ENCODE assay signal across 18 cellular contexts in the genomic region with DNA sequence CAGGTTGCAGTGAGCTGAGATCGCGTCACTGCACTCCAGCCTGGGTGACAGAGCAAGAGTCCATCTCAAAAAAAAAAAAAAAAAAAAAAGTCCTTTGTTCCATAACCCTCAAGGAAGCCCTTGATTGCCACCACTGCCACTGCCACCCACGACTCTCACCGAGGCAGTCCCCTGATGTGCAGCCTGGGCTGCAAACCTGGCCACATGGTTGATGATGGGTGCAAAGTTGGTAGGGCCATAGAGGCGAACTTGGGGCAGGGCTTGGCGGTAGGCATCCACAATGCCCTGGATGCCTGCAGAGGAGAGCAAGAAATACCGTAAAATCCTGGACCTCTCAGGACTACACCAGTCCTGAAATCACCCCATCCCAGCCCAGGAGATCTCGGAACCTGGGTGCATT. TPM values are rescaled to one million over a fixed set of nuclear protein-coding genes. Genes with fewer than 3 reads are reported as not detected.
DNase-seq lines count a peak whose midpoint lies in the region; ATAC-seq and TF ChIP-seq lines count a peak whose summit lies in the region.
"Had no signal": no experiment of that assay in that cellular context is flagged by ENCODE, and none has a peak within 500 bp of the region (broad histone marks: within the 10 kb centered on the region; RNA-seq: fewer than 3 reads in every experiment).

No MANE protein-coding gene starts in this region.

- no peaks in the 10 kb centered on the region for H3K4me1 Mint-ChIP-seq in WTC11
- H3K4me1 Mint-ChIP-seq in T-helper 2 cell treated with Interferon-gamma antibody and Interleukin-4, amounts not matched to agents 5 μg/mL and 100 μg/mL, for 36 hours (ENCODE audit: low read depth): no peaks in the 10 kb centered on the region

- WGBS in heart right ventricle, 2 donors: 95 to 98% methylated on average over 7 to 8 of the region's 8 CpGs

- H3K4me3 ChIP-seq in right atrium auricular region (no peak overlapping the region), heart right ventricle (no peak overlapping the region)
- H3K4me3 ChIP-seq: BLaER1 treated with 17β-estradiol and CSF1 and Interleukin-3, amounts not matched to agents 10 nM and 100 nM had no signal

- peaks cover 59% of the 10 kb centered on the region for H3K36me3 Mint-ChIP-seq in WTC11
- H3K36me3 Mint-ChIP-seq in T-helper 2 cell treated with Interferon-gamma antibody and Interleukin-4, amounts not matched to agents 5 μg/mL and 100 μg/mL, for 36 hours (ENCODE audit: low read depth): peaks cover 37% of the 10 kb centered on the region

- intact Hi-C loops in heart right ventricle (cut with DNase I): no loop called here

- H3K27ac Mint-ChIP-seq in WTC11: peak overlapping the region; percentile 57
- H3K27ac Mint-ChIP-seq in T-helper 2 cell treated with Interferon-gamma antibody and Interleukin-4, amounts not matched to agents 5 μg/mL and 100 μg/mL, for 36 hours: no peak overlapping the region
- H3K27ac Mint-ChIP-seq: CD8-positive, alpha-beta T cell had no signal

- peak; percentile 5 for DNase-seq in right atrium auricular region (ENCODE audit: low spot score)
- DNase-seq in heart right ventricle: no peak
- DNase-seq in WTC11 (ENCODE audit: low spot score): no peak
- DNase-seq in epithelial cell of prostate (ENCODE audit: low read depth, low spot score): no peak
- DNase-seq in ureter (ENCODE audit: low spot score): peak; percentile 30
- no peak for DNase-seq in COLO668 (lab: John Stamatoyannopoulos, UW; ENCODE audit: unreplicated experiment)
- DNase-seq in T-helper 2 cell treated with Interferon-gamma antibody and Interleukin-4, amounts not matched to agents 5 μg/mL and 100 μg/mL, for 36 hours (ENCODE audit: low spot score): no peak
- DNase-seq: GOT3, KBM-7, NCI-H1105 treated with DMSO at 0.1 percent for 48 hours, NCI-H1694, NCI-H2081 treated with DMSO at 0.1 percent for 48 hours, NCI-H446 treated with DMSO at 0.1 percent for 48 hours, NCI-H69 had no signal

- H3K9me3 Mint-ChIP-seq in WTC11: peaks cover 4% of the 10 kb centered on the region; the same call in 1 of the 2 replicates
- no peaks in the 10 kb centered on the region for H3K9me3 Mint-ChIP-seq in T-helper 2 cell treated with Interferon-gamma antibody and Interleukin-4, amounts not matched to agents 5 μg/mL and 100 μg/mL, for 36 hours
- H3K9me3 Mint-ChIP-seq: CD8-positive, alpha-beta T cell had no signal

- POLR2A ChIA-PET in WTC11 (lab: Charles Lee): interaction anchor here (0.9 kb wide), 1 partner anchor 9 kb away, joined by 4 read pairs; no protein-coding TSS in a partner anchor

- H3K27me3 ChIP-seq in right atrium auricular region (no peaks in the 10 kb centered on the region), heart right ventricle (no peaks in the 10 kb centered on the region)
- H3K27me3 ChIP-seq: BLaER1 treated with 17β-estradiol and CSF1 and Interleukin-3, amounts not matched to agents 10 nM and 100 nM had no signal

- TF ChIP-seq CTCF in right atrium auricular region (IDR thresholded peaks at IDR 0.05) (no peak), heart right ventricle (IDR thresholded peaks at IDR 0.05) (no peak), WTC11 (IDR thresholded peaks at IDR 0.05) (no peak)

- H3K36me3 ChIP-seq in right atrium auricular region: peaks cover 70% of the 10 kb centered on the region
- peaks cover 0 to 90% (median 59%) of the 10 kb centered on the region in 9 donors for H3K36me3 ChIP-seq in heart right ventricle

- no peaks in the 10 kb centered on the region for H3K9me3 ChIP-seq in right atrium auricular region
- no peaks in the 10 kb centered on the region for H3K9me3 ChIP-seq in heart right ventricle
- H3K9me3 ChIP-seq: BLaER1 treated with 17β-estradiol and CSF1 and Interleukin-3, amounts not matched to agents 10 nM and 100 nM had no signal

- no peaks in the 10 kb centered on the region for H3K27me3 Mint-ChIP-seq in WTC11 (ENCODE audit: low read depth)
- no peaks in the 10 kb centered on the region for H3K27me3 Mint-ChIP-seq in T-helper 2 cell treated with Interferon-gamma antibody and Interleukin-4, amounts not matched to agents 5 μg/mL and 100 μg/mL, for 36 hours (ENCODE audit: low read depth)

- no peak overlapping the region for H3K4me3 Mint-ChIP-seq in WTC11
- H3K4me3 Mint-ChIP-seq in T-helper 2 cell treated with Interferon-gamma antibody and Interleukin-4, amounts not matched to agents 5 μg/mL and 100 μg/mL, for 36 hours: no peak overlapping the region
- H3K4me3 Mint-ChIP-seq: CD8-positive, alpha-beta T cell had no signal

- H3K4me1 ChIP-seq in right atrium auricular region: no peaks in the 10 kb centered on the region
- no peaks in the 10 kb centered on the region for H3K4me1 ChIP-seq in heart right ventricle
- H3K4me1 ChIP-seq: BLaER1 treated with 17β-estradiol and CSF1 and Interleukin-3, amounts not matched to agents 10 nM and 100 nM had no signal

- no peak overlapping the region for H3K27ac ChIP-seq in right atrium auricular region
- no peak overlapping the region for H3K27ac ChIP-seq in heart right ventricle
- peak overlapping the region; percentile 44 for H3K27ac ChIP-seq in epithelial cell of prostate
- H3K27ac ChIP-seq: BLaER1 treated with 17β-estradiol and CSF1 and Interleukin-3, amounts not matched to agents 10 nM and 100 nM had no signal

- ATAC-seq in heart right ventricle (no peak), WTC11 (no peak)
- ATAC-seq: CD8-positive, alpha-beta T cell; Panc1; Right ventricle myocardium inferior had no signal

- CTCF ChIA-PET in WTC11 (lab: Charles Lee): interaction anchor here (1.0 kb wide), 1 partner anchor 8 kb away, joined by 4 read pairs; no protein-coding TSS in a partner anchor

TF ChIP-seq in WTC11, 78 proteins besides CTCF, POLR2A, EP300 and RAD21:
- no peak for TF ChIP-seq NFATC4 (CRISPR knock-in tag; IDR thresholded peaks at IDR 0.05)
- no peak for TF ChIP-seq SMAD3 (CRISPR knock-in tag; IDR thresholded peaks at IDR 0.05; ENCODE audit: borderline replicate concordance)
- no peak for TF ChIP-seq ZNF263 (CRISPR knock-in tag; IDR thresholded peaks at IDR 0.05; ENCODE audit: low read depth)
- no peak for TF ChIP-seq CBFB (CRISPR knock-in tag; IDR thresholded peaks at IDR 0.05; ENCODE audit: low read depth)
- TF ChIP-seq, protein P1, sequence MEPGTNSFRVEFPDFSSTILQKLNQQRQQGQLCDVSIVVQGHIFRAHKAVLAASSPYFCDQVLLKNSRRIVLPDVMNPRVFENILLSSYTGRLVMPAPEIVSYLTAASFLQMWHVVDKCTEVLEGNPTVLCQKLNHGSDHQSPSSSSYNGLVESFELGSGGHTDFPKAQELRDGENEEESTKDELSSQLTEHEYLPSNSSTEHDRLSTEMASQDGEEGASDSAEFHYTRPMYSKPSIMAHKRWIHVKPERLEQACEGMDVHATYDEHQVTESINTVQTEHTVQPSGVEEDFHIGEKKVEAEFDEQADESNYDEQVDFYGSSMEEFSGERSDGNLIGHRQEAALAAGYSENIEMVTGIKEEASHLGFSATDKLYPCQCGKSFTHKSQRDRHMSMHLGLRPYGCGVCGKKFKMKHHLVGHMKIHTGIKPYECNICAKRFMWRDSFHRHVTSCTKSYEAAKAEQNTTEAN (CRISPR knock-in tag; IDR thresholded peaks at IDR 0.05): no peak
- no peak for TF ChIP-seq CREM (CRISPR knock-in tag; IDR thresholded peaks at IDR 0.05)
- TF ChIP-seq, protein P2, sequence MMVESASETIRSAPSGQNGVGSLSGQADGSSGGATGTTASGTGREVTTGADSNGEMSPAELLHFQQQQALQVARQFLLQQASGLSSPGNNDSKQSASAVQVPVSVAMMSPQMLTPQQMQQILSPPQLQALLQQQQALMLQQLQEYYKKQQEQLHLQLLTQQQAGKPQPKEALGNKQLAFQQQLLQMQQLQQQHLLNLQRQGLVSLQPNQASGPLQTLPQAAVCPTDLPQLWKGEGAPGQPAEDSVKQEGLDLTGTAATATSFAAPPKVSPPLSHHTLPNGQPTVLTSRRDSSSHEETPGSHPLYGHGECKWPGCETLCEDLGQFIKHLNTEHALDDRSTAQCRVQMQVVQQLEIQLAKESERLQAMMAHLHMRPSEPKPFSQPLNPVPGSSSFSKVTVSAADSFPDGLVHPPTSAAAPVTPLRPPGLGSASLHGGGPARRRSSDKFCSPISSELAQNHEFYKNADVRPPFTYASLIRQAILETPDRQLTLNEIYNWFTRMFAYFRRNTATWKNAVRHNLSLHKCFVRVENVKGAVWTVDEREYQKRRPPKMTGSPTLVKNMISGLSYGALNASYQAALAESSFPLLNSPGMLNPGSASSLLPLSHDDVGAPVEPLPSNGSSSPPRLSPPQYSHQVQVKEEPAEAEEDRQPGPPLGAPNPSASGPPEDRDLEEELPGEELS (CRISPR knock-in tag; IDR thresholded peaks at IDR 0.05): no peak
- TF ChIP-seq SP1 (CRISPR knock-in tag; conservative IDR thresholded peaks at IDR 0.05): no peak

RNA-seq across cellular contexts. Expression of a gene that starts 11.5 kb away (rescaled TPM):
- 1 to 10 TPM; 4.6 to 5.5 TPM for total RNA-seq in right atrium auricular region
- 10 to 100 TPM in 1 of 10 donors, 1 to 10 TPM in 9; 2.7 to 11.7 (median 4.1) TPM for total RNA-seq in heart right ventricle
- 1 to 10 TPM; 4.4 to 8.7 TPM for polyA plus RNA-seq in heart right ventricle
- total RNA-seq in WTC11 (2021): 3.5 to 8.6 TPM (median 8.4 TPM) in 3 replicates
- total RNA-seq in ureter: 18.4 TPM

RNA-seq across cellular contexts. Expression of a gene that starts 37.6 kb away (rescaled TPM):
- total RNA-seq in right atrium auricular region: 10 to 100 TPM; 39.2 to 60.4 TPM
- total RNA-seq in heart right ventricle: 10 to 100 TPM; 25.8 to 83.2 (median 53.7) TPM
- 100 to 1,000 TPM in 1 of 2 donors, 10 to 100 TPM in 1; 49.5 to 114 TPM for polyA plus RNA-seq in heart right ventricle
- total RNA-seq in WTC11 (2021): 287 to 312 TPM (median 299 TPM) in 3 replicates
- 200 TPM for total RNA-seq in ureter

RNA-seq across cellular contexts. Expression of a gene that starts 37.6 kb away (rescaled TPM):
- total RNA-seq in right atrium auricular region: 10 to 100 TPM; 18.4 to 20.9 TPM
- 10 to 100 TPM; 44.6 to 63.0 (median 52.2) TPM for total RNA-seq in heart right ventricle
- 1 to 10 TPM; 6.0 to 10.0 TPM for polyA plus RNA-seq in heart right ventricle
- 125 to 163 TPM (median 160 TPM) in 3 replicates for total RNA-seq in WTC11 (2021)
- total RNA-seq in ureter: 133 TPM

Comparison
In these comparisons a context has a peak if more than half of its experiments do, and no peak if none do; other contexts are left out.
1. DNase-seq: peak in right atrium auricular region (single experiment) and ureter (single experiment); none in heart right ventricle (0 of 2), WTC11 (single experiment), epithelial cell of prostate (single experiment), COLO668 (single experiment) and T-helper 2 cell treated with Interferon-gamma antibody and Interleukin-4, amounts not matched to agents 5 μg/mL and 100 μg/mL, for 36 hours (single experiment).